Comparison of ENCODE assay signal across 16 cellular contexts in genomic region chr17:3895354-3895753, GRCh38. TPM values are rescaled to one million over a fixed set of nuclear protein-coding genes. Genes with fewer than 3 reads are reported as not detected.
DNase-seq lines count a peak whose midpoint lies in the region; ATAC-seq, FAIRE-seq and TF ChIP-seq lines count a peak whose summit lies in the region.
"Had no signal": no experiment of that assay in that cellular context is flagged by ENCODE, and none has a peak within 500 bp of the region (broad histone marks: within the 10 kb centered on the region; RNA-seq: fewer than 3 reads in every experiment).

No MANE protein-coding gene starts in this region.

- H3K27me3 Mint-ChIP-seq in progenitor cell of endocrine pancreas, result peaks cover 27% of the 10 kb centered on the region
- H3K27me3 Mint-ChIP-seq: stimulated activated naive CD8-positive, alpha-beta T cell treated with anti-CD3 and anti-CD28 coated beads, Interleukin-15, amount 100 ng/mL, for 72 hours had no signal

- peak overlapping the region; percentile 80 for H3K27ac Mint-ChIP-seq in progenitor cell of endocrine pancreas
- H3K27ac Mint-ChIP-seq: endodermal cell had no signal

- H3K9ac ChIP-seq in SK-N-SH, result no peak overlapping the region

- intact Hi-C loops in left ventricle myocardium inferior (cut with micrococcal nuclease) (no loop called here), left cardiac atrium (cut with DNase I) (no loop called here)

- POLR2A ChIA-PET in SK-N-SH (lab: Yijun Ruan, JAX), result no interaction called here

- H3K27ac ChIP-seq in left ventricle myocardium inferior (replicated peaks) (peak overlapping the region; percentile 90), esophagus (ENCODE audit: low read depth in 2 of 2, low read length in 1 of 2) (peak overlapping the region; percentile 57 to 80), SK-N-SH (ENCODE audit: low read depth in 2 of 2, low read length in 1 of 2) (no peak overlapping the region)

- no peak overlapping the region for H3K4me3 Mint-ChIP-seq in progenitor cell of endocrine pancreas (ENCODE audit: low read depth)
- H3K4me3 Mint-ChIP-seq: endodermal cell; stimulated activated naive CD8-positive, alpha-beta T cell treated with anti-CD3 and anti-CD28 coated beads, Interleukin-15, amount 100 ng/mL, for 72 hours had no signal

- DNase-seq in left ventricle myocardium inferior, result no peak
- DNase-seq in left cardiac atrium, result no peak
- no peak for DNase-seq in progenitor cell of endocrine pancreas (ENCODE audit: low spot score, unreplicated experiment)
- no peak for DNase-seq in D721Med (ENCODE audit: insufficient read length, low spot score)
- DNase-seq in hypothalamus (lab: John Stamatoyannopoulos, UW), result no peak
- DNase-seq in SK-N-SH, result no peak
- no peak for DNase-seq in cerebellum (ENCODE audit: low spot score)
- DNase-seq: endodermal cell; MM.1S; naive thymus-derived CD4-positive, alpha-beta T cell; NCI-H2081 treated with DMSO at 0.1 percent for 48 hours; NCI-H748 treated with DMSO at 0.1 percent for 48 hours; stimulated activated naive CD8-positive, alpha-beta T cell treated with anti-CD3 and anti-CD28 coated beads, Interleukin-15, amount 100 ng/mL, for 72 hours; T-helper 9 cell had no signal

- no peaks in the 10 kb centered on the region for H4K20me1 ChIP-seq in SK-N-SH (ENCODE audit: insufficient read depth)

- no peaks in the 10 kb centered on the region for H3K9me3 ChIP-seq in left ventricle myocardium inferior (replicated peaks)
- no peaks in the 10 kb centered on the region for H3K9me3 ChIP-seq in esophagus (ENCODE audit: control insufficient read depth in 2 of 2, insufficient read depth in 1 of 2, low read depth in 1 of 2, low read length in 1 of 2)
- H3K9me3 ChIP-seq in SK-N-SH, result no peaks in the 10 kb centered on the region

- H3K4me2 ChIP-seq in SK-N-SH, result no peak overlapping the region

- H3K9me2 ChIP-seq in SK-N-SH, result no peaks in the 10 kb centered on the region

- H3K4me3 ChIP-seq in left ventricle myocardium inferior, result no peak overlapping the region
- H3K4me3 ChIP-seq in esophagus (ENCODE audit: low read depth in 1 of 2, low read length in 2 of 2), result no peak overlapping the region
- H3K4me3 ChIP-seq in SK-N-SH (ENCODE audit: low read depth in 2 of 2, low read length in 1 of 2), result no peak overlapping the region

- TF ChIP-seq EP300 in SK-N-SH (IDR thresholded peaks at IDR 0.05; ENCODE audit: borderline replicate concordance in 1 of 2, low read depth in 1 of 2, low read length in 1 of 2), result no peak

- no peaks in the 10 kb centered on the region for H3K27me3 ChIP-seq in left ventricle myocardium inferior (ENCODE audit: low read depth)
- H3K27me3 ChIP-seq in esophagus (ENCODE audit: control insufficient read depth in 1 of 2, insufficient read depth in 2 of 2, low read length in 2 of 2), result no peaks in the 10 kb centered on the region
- no peaks in the 10 kb centered on the region for H3K27me3 ChIP-seq in SK-N-SH (ENCODE audit: insufficient read depth)

- peaks cover 6% of the 10 kb centered on the region for H3K4me1 Mint-ChIP-seq in progenitor cell of endocrine pancreas (ENCODE audit: low read depth)

- no peaks in the 10 kb centered on the region for H3K79me2 ChIP-seq in SK-N-SH (ENCODE audit: insufficient read depth)

- H3K9me3 Mint-ChIP-seq in progenitor cell of endocrine pancreas (ENCODE audit: low read depth), result no peaks in the 10 kb centered on the region
- H3K9me3 Mint-ChIP-seq: endodermal cell; naive thymus-derived CD4-positive, alpha-beta T cell; stimulated activated naive CD8-positive, alpha-beta T cell treated with anti-CD3 and anti-CD28 coated beads, Interleukin-15, amount 100 ng/mL, for 72 hours had no signal

- no peak overlapping the region for H2AFZ ChIP-seq in SK-N-SH (ENCODE audit: low read depth)

- TF ChIP-seq RAD21 in SK-N-SH (IDR thresholded peaks at IDR 0.05; ENCODE audit: low read length), result no peak

- 91 to 95% methylated on average over 3 of the region's 3 CpGs for WGBS in esophagus, 2 donors
- WGBS in SK-N-SH (ENCODE audit: low lambda C conversion rate), result 100% methylated on average over 3 of the region's 3 CpGs

- no peak for FAIRE-seq in D721Med (lab: Jason Lieb, UNC)

- TF ChIP-seq CTCF in left ventricle myocardium inferior (IDR thresholded peaks at IDR 0.05; ENCODE audit: borderline replicate concordance) (no peak), progenitor cell of endocrine pancreas (IDR thresholded peaks at IDR 0.05; ENCODE audit: unreplicated experiment) (no peak), D721Med (IDR thresholded peaks at IDR 0.05; ENCODE audit: insufficient read depth, missing control alignments) (no peak), SK-N-SH (IDR thresholded peaks at IDR 0.05) (no peak)

- no peaks in the 10 kb centered on the region for H3K36me3 Mint-ChIP-seq in progenitor cell of endocrine pancreas (ENCODE audit: insufficient read depth)
- H3K36me3 Mint-ChIP-seq: naive thymus-derived CD4-positive, alpha-beta T cell had no signal

- H3K36me3 ChIP-seq in left ventricle myocardium inferior, result no peaks in the 10 kb centered on the region
- H3K36me3 ChIP-seq in esophagus (ENCODE audit: control insufficient read depth in 2 of 2, insufficient read depth in 2 of 2, low read length in 1 of 2), result no peaks in the 10 kb centered on the region
- no peaks in the 10 kb centered on the region for H3K36me3 ChIP-seq in SK-N-SH (replicated peaks in 1 of 2; ENCODE audit: control insufficient read depth in 1 of 2, insufficient read depth in 2 of 2, low read length in 1 of 2)

- CTCF ChIA-PET in SK-N-SH (lab: Yijun Ruan, JAX), result interaction anchor here (1.4 to 1.7 kb wide), 2 partner anchors 12 to 19 kb away, joined by 3 to 10 read pairs; no protein-coding TSS in a partner anchor

- peaks cover 58% of the 10 kb centered on the region for H3K4me1 ChIP-seq in left ventricle myocardium inferior
- H3K4me1 ChIP-seq in esophagus (ENCODE audit: control insufficient read depth in 2 of 2, insufficient read depth in 2 of 2, low read length in 1 of 2), result peaks cover 3 to 33% of the 10 kb centered on the region in 2 donors
- H3K4me1 ChIP-seq in SK-N-SH (ENCODE audit: control insufficient read depth in 1 of 2, insufficient read depth in 2 of 2, low read depth in 1 of 2, low read length in 1 of 2), result peaks cover 0 to 27% of the 10 kb centered on the region in 2 experiments; a peak in 2 of 4 replicates

- H3F3A ChIP-seq in SK-N-SH (replicated peaks; ENCODE audit: insufficient read depth), result peaks cover 18% of the 10 kb centered on the region

- no peak for ATAC-seq in left cardiac atrium
- ATAC-seq: HCT116; naive thymus-derived CD4-positive, alpha-beta T cell; stimulated activated naive CD8-positive, alpha-beta T cell treated with anti-CD3 and anti-CD28 coated beads, Interleukin-15, amount 100 ng/mL, for 72 hours had no signal

TF ChIP-seq in SK-N-SH, 30 proteins besides CTCF, POLR2A, EP300 and RAD21 (continues in another document):
- no peak for TF ChIP-seq GABPA (IDR thresholded peaks at IDR 0.05; ENCODE audit: low read depth)
- no peak for TF ChIP-seq POLR2AphosphoS5 (IDR thresholded peaks at IDR 0.05; ENCODE audit: low read depth, low read length)
- TF ChIP-seq TAF1 (IDR thresholded peaks at IDR 0.05; ENCODE audit: borderline replicate concordance, low read depth, low read length), result no peak
- TF ChIP-seq SIN3A (IDR thresholded peaks at IDR 0.05; ENCODE audit: borderline replicate concordance, low read depth, low read length), result no peak
- TF ChIP-seq REST (IDR thresholded peaks at IDR 0.05; ENCODE audit: low read depth, low read length), result no peak
- TF ChIP-seq TCF12 (IDR thresholded peaks at IDR 0.05), result no peak
- no peak for TF ChIP-seq RCOR1 (IDR thresholded peaks at IDR 0.05; ENCODE audit: low read length)

RNA-seq across cellular contexts. Expression of gene CAMKK1, which starts 2.5 kb away (rescaled TPM):
- 5.5 TPM for total RNA-seq in left ventricle myocardium inferior
- total RNA-seq in left cardiac atrium, result 1 to 10 TPM; 4.1 to 5.1 TPM
- polyA plus RNA-seq in esophagus, result 1 to 10 TPM; 4.9 to 5.3 TPM
- 3.3 and 3.6 TPM in 2 replicates for total RNA-seq in progenitor cell of endocrine pancreas
- 6.8 and 8.1 TPM in 2 replicates for polyA plus RNA-seq in SK-N-SH (2012; rRNA removed)
- polyA plus RNA-seq in SK-N-SH (2012; cell fraction: cytosol; rRNA removed), result 2.9 and 4.5 TPM in 2 replicates
- 21.8 and 22.5 TPM in 2 replicates for polyA plus RNA-seq in SK-N-SH (2012; cell fraction: nucleus; rRNA removed)
- total RNA-seq in cerebellum, result 11.8 TPM

RNA-seq across cellular contexts. Expression of gene P2RX1, which starts 20.9 kb away (rescaled TPM):
- total RNA-seq in left ventricle myocardium inferior (0.55 TPM), left cardiac atrium (1 to 10 TPM in 1 of 2 donors, under 1 TPM in 1; 0.62 to 3.5 TPM), progenitor cell of endocrine pancreas (0.19 and 0.60 TPM in 2 replicates), cerebellum (0.27 TPM)
- polyA plus RNA-seq in esophagus (1 to 10 TPM; 5.9 to 7.1 TPM), SK-N-SH (2012; rRNA removed) (not detected in 2 replicates)
- polyA plus RNA-seq in SK-N-SH (2012; cell fraction: cytosol; rRNA removed), result not detected in 2 replicates
- 0.04 TPM in 1 of 2 replicates, not detected in the other for polyA plus RNA-seq in SK-N-SH (2012; cell fraction: nucleus; rRNA removed)
- total RNA-seq: endodermal cell had no signal
- polyA plus RNA-seq: naive thymus-derived CD4-positive, alpha-beta T cell had no signal

RNA-seq across cellular contexts. Expression of gene NCBP3, which starts 49.3 kb away (rescaled TPM):
- total RNA-seq in left ventricle myocardium inferior, result 18.2 TPM
- 10 to 100 TPM; 16.3 to 24.4 TPM for total RNA-seq in left cardiac atrium
- 10 to 100 TPM; 17.1 to 18.9 TPM for polyA plus RNA-seq in esophagus
- total RNA-seq in progenitor cell of endocrine pancreas, result 90.4 and 90.9 TPM in 2 replicates
- 6.5 and 9.5 TPM in 2 replicates for polyA plus RNA-seq in SK-N-SH (2012; rRNA removed)
- polyA plus RNA-seq in SK-N-SH (2012; cell fraction: cytosol; rRNA removed), result 7.4 and 9.4 TPM in 2 replicates
- 16.2 and 29.3 TPM in 2 replicates for polyA plus RNA-seq in SK-N-SH (2012; cell fraction: nucleus; rRNA removed)
- total RNA-seq in cerebellum, result 49.2 TPM

Comparison
In these comparisons a context has a peak if more than half of its experiments do, and no peak if none do; other contexts are left out.
1. H3K27ac ChIP-seq: peak in left ventricle myocardium inferior (single experiment) and esophagus (2 of 2); none in SK-N-SH (0 of 2).